ENCODE assay signal across 17 cellular contexts in the genomic region with DNA sequence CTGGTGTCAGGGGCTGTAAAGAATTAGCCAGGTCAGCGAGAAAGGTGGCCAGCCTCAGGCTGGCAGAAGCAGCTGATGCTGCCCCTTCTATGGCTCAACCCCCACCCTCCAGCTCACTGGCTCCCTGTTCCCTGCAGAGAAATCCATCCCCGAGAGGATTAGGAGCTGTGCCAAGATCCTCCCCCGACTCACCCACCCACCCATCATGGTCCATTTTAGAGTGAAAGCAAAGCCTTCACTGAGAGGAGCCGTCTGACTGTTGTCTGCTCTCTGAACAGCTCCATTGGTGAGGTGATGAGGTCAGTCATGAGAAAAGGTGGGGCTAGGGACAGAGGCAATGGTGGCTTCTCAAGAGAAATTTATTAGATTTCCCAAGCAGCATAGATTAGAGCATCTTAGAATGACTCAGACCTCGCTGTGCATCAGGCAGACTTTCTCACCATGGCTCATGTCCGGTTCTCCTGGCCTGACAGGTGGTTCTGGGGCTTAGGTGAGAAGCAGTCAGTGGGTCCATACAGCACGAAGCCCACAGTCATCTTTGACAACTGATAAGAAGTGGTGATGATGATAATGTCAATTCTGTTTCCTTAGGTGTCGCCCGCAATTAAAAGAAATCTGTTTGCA. TPM values are rescaled to one million over a fixed set of nuclear protein-coding genes. Genes with fewer than 3 reads are reported as not detected.
A peak's percentile ranks its signal among the peaks of the same experiment; 100 is the strongest.
DNase-seq lines count a peak whose midpoint lies in the region; ATAC-seq, FAIRE-seq and TF ChIP-seq lines count a peak whose summit lies in the region.
"Had no signal": no experiment of that assay in that cellular context is flagged by ENCODE, and none has a peak within 500 bp of the region (broad histone marks: within the 10 kb centered on the region; RNA-seq: fewer than 3 reads in every experiment).

No MANE protein-coding gene starts in this region.

- H3K4me3 Mint-ChIP-seq in natural killer cell = peak overlapping the region; percentile 42
- H3K4me3 Mint-ChIP-seq in activated naive CD8-positive, alpha-beta T cell treated with anti-CD3 and anti-CD28 coated beads, Interleukin-2, amount 50 U/mL, for 24 hours = no peak overlapping the region
- H3K4me3 Mint-ChIP-seq: CD4-positive, CD25-positive, alpha-beta regulatory T cell; dendritic cell treated with granulocyte-macrophage colony-stimulating factor and Interleukin-4, amounts not matched to agents 40 ng/mL and 50 ng/mL, for 4 days; naive B cell; stimulated activated effector memory CD8-positive, alpha-beta T cell treated with anti-CD3 and anti-CD28 coated beads, Interleukin-12 subunit alpha, Interleukin-12 subunit beta, amount 100 ng/mL, for 72 hours had no signal

- CTCF ChIA-PET in HepG2 (lab: Yijun Ruan, JAX; ENCODE audit: low intra/inter-chr PET ratio, low total read pairs) = no interaction called here

- no peaks in the 10 kb centered on the region for H3K4me1 ChIP-seq in RWPE2 (ENCODE audit: insufficient read depth, poor library complexity, severe bottlenecking)
- peaks cover 52% of the 10 kb centered on the region for H3K4me1 ChIP-seq in HepG2 (ENCODE audit: insufficient read depth, low read length)

- in situ Hi-C loops in HepG2 (cut with HindIII; ENCODE audit: extremely low pct_ligation_motif_present, low pct_unique_long_range_greater_than_20kb) = no loop called here

- H3K4me3 ChIP-seq in RWPE2 (ENCODE audit: severe bottlenecking) (no peak overlapping the region), HepG2 (replicated peaks in 1 of 3; ENCODE audit: insufficient read depth in 1 of 3, low read depth in 2 of 3, low read length in 3 of 3) (no peak overlapping the region)

- H4K20me1 ChIP-seq in HepG2 (ENCODE audit: insufficient read depth, low read length) = no peaks in the 10 kb centered on the region

- TF ChIP-seq CTCF in RWPE2 (IDR thresholded peaks at IDR 0.05; ENCODE audit: poor library complexity, severe bottlenecking) = no peak
- TF ChIP-seq CTCF in natural killer cell (IDR thresholded peaks at IDR 0.05) = no peak
- TF ChIP-seq CTCF in HepG2 (CRISPR knock-in tag; IDR thresholded peaks at IDR 0.05) = no peak

- H3K4me2 ChIP-seq in HepG2 (ENCODE audit: low read depth, low read length) = no peak overlapping the region

- no peak for TF ChIP-seq POLR2A in HepG2 (IDR thresholded peaks at IDR 0.05; ENCODE audit: insufficient read depth in 1 of 2, low read depth in 2 of 2, low read length in 2 of 2)

- BruUV-seq in HepG2 (replicated peaks; lab: Mats Ljungman, UMichigan) = no TSS peak

- DNase-seq in EH (ENCODE audit: low read depth) (peak; percentile 22), NCI-H1105 treated with DMSO at 0.1 percent for 48 hours (lab: John Stamatoyannopoulos, UW) (peak; percentile 92), RWPE2 (ENCODE audit: low spot score) (no peak), natural killer cell (peak; percentile 23), activated gamma-delta T cell (lab: John Stamatoyannopoulos, UW) (no peak), HepG2 (ENCODE audit: low spot score) (no peak)
- no peak for DNase-seq in activated naive CD8-positive, alpha-beta T cell treated with anti-CD3 and anti-CD28 coated beads, Interleukin-2, amount 50 U/mL, for 24 hours
- DNase-seq: amniotic stem cell; CD4-positive, CD25-positive, alpha-beta regulatory T cell; naive B cell; stimulated activated CD4-positive, alpha-beta T cell treated with anti-CD3 and anti-CD28 coated beads, Interleukin-4, amount 100 ng/mL, for 4 hours; trophoblast cell had no signal

- no peak for TF ChIP-seq EP300 in HepG2 (IDR thresholded peaks at IDR 0.05; ENCODE audit: low read depth in 2 of 2, low read length in 2 of 2)
- TF ChIP-seq EP300 in HepG2 (CRISPR knock-in tag; IDR thresholded peaks at IDR 0.05; ENCODE audit: borderline replicate concordance) = no peak

- WGBS in HepG2 (ENCODE audit: low lambda C conversion rate) = 89% methylated on average over 9 of the region's 9 CpGs

- H3K27ac ChIP-seq in RWPE2 (ENCODE audit: poor library complexity, severe bottlenecking) = no peak overlapping the region
- no peak overlapping the region for H3K27ac ChIP-seq in HepG2 (ENCODE audit: extremely low read length, insufficient read depth, low read length)

- FAIRE-seq in HepG2 (lab: Jason Lieb, UNC) = no peak
- FAIRE-seq: GM18507 had no signal

- H3K9me3 ChIP-seq in RWPE2 (ENCODE audit: severe bottlenecking) (no peaks in the 10 kb centered on the region), HepG2 (ENCODE audit: low read length) (no peaks in the 10 kb centered on the region)

- ATAC-seq in RWPE2 (ENCODE audit: low read depth) (peak; percentile 69), natural killer cell (peak; percentile 59 to 93 (median 89)), HepG2 (no peak)
- no peak for ATAC-seq in activated naive CD8-positive, alpha-beta T cell treated with anti-CD3 and anti-CD28 coated beads, Interleukin-2, amount 50 U/mL, for 24 hours
- ATAC-seq: stimulated activated effector memory CD8-positive, alpha-beta T cell treated with anti-CD3 and anti-CD28 coated beads, Interleukin-12 subunit alpha, Interleukin-12 subunit beta, amount 100 ng/mL, for 72 hours had no signal

- no peak for TF ChIP-seq RAD21 in HepG2 (CRISPR knock-in tag; IDR thresholded peaks at IDR 0.05)

- no peaks in the 10 kb centered on the region for H3K27me3 ChIP-seq in RWPE2 (ENCODE audit: insufficient read depth, poor library complexity, severe bottlenecking)
- H3K27me3 ChIP-seq in HepG2 (ENCODE audit: control insufficient read depth in 1 of 2, insufficient read depth in 2 of 2, low read length in 2 of 2) = no peaks in the 10 kb centered on the region

- no peaks in the 10 kb centered on the region for H3K36me3 Mint-ChIP-seq in natural killer cell
- no peaks in the 10 kb centered on the region for H3K36me3 Mint-ChIP-seq in activated naive CD8-positive, alpha-beta T cell treated with anti-CD3 and anti-CD28 coated beads, Interleukin-2, amount 50 U/mL, for 24 hours (ENCODE audit: low read depth)
- H3K36me3 Mint-ChIP-seq: stimulated activated effector memory CD8-positive, alpha-beta T cell treated with anti-CD3 and anti-CD28 coated beads, Interleukin-12 subunit alpha, Interleukin-12 subunit beta, amount 100 ng/mL, for 72 hours had no signal

- no peaks in the 10 kb centered on the region for H3K79me2 ChIP-seq in HepG2 (ENCODE audit: insufficient read depth, low read length)

- POLR2A ChIA-PET in HepG2 (lab: Yijun Ruan, JAX) = no interaction called here

- no peak overlapping the region for H3K27ac Mint-ChIP-seq in natural killer cell
- H3K27ac Mint-ChIP-seq in activated naive CD8-positive, alpha-beta T cell treated with anti-CD3 and anti-CD28 coated beads, Interleukin-2, amount 50 U/mL, for 24 hours = no peak overlapping the region
- H3K27ac Mint-ChIP-seq: CD4-positive, CD25-positive, alpha-beta regulatory T cell; dendritic cell treated with granulocyte-macrophage colony-stimulating factor and Interleukin-4, amounts not matched to agents 40 ng/mL and 50 ng/mL, for 4 days; stimulated activated effector memory CD8-positive, alpha-beta T cell treated with anti-CD3 and anti-CD28 coated beads, Interleukin-12 subunit alpha, Interleukin-12 subunit beta, amount 100 ng/mL, for 72 hours had no signal

- intact Hi-C loops in natural killer cell (cut with micrococcal nuclease) (no loop called here), HepG2 (cut with micrococcal nuclease; ENCODE audit: unreplicated experiment) (no loop called here)

- H2AFZ ChIP-seq in HepG2 (ENCODE audit: low read length) = no peak overlapping the region

- peaks cover 10 to 11% of the 10 kb centered on the region in 2 donors for H3K4me1 Mint-ChIP-seq in natural killer cell
- H3K4me1 Mint-ChIP-seq in activated naive CD8-positive, alpha-beta T cell treated with anti-CD3 and anti-CD28 coated beads, Interleukin-2, amount 50 U/mL, for 24 hours = no peaks in the 10 kb centered on the region
- H3K4me1 Mint-ChIP-seq: CD4-positive, CD25-positive, alpha-beta regulatory T cell; naive B cell had no signal

- H3K36me3 ChIP-seq in RWPE2 (ENCODE audit: low read depth) (no peaks in the 10 kb centered on the region), HepG2 (replicated peaks in 1 of 2; ENCODE audit: control insufficient read depth in 1 of 2, insufficient read depth in 2 of 2, low read length in 2 of 2) (peaks cover 8 to 9% of the 10 kb centered on the region in 2 experiments; a peak in 3 of 5 replicates)

- no peaks in the 10 kb centered on the region for H3K9me3 Mint-ChIP-seq in natural killer cell
- no peaks in the 10 kb centered on the region for H3K9me3 Mint-ChIP-seq in activated naive CD8-positive, alpha-beta T cell treated with anti-CD3 and anti-CD28 coated beads, Interleukin-2, amount 50 U/mL, for 24 hours
- H3K9me3 Mint-ChIP-seq: CD4-positive, CD25-positive, alpha-beta regulatory T cell; dendritic cell treated with granulocyte-macrophage colony-stimulating factor and Interleukin-4, amounts not matched to agents 40 ng/mL and 50 ng/mL, for 4 days; naive B cell; stimulated activated effector memory CD8-positive, alpha-beta T cell treated with anti-CD3 and anti-CD28 coated beads, Interleukin-12 subunit alpha, Interleukin-12 subunit beta, amount 100 ng/mL, for 72 hours had no signal

- no peak overlapping the region for H3K9ac ChIP-seq in HepG2 (ENCODE audit: insufficient read depth, low read depth, low read length)

- peaks cover 0 to 4% of the 10 kb centered on the region in 2 donors for H3K27me3 Mint-ChIP-seq in natural killer cell (ENCODE audit: low read depth in 2 of 2)
- H3K27me3 Mint-ChIP-seq in activated naive CD8-positive, alpha-beta T cell treated with anti-CD3 and anti-CD28 coated beads, Interleukin-2, amount 50 U/mL, for 24 hours = no peaks in the 10 kb centered on the region
- H3K27me3 Mint-ChIP-seq: CD4-positive, CD25-positive, alpha-beta regulatory T cell; dendritic cell treated with granulocyte-macrophage colony-stimulating factor and Interleukin-4, amounts not matched to agents 40 ng/mL and 50 ng/mL, for 4 days; naive B cell had no signal

RNA-seq across cellular contexts. Expression of gene RHO, which starts 24.9 kb away (rescaled TPM):
- total RNA-seq in natural killer cell = not detected
- total RNA-seq in HepG2 (2016; rRNA removed; fragmentation: Illumina TruSeq; extraction: Trizol) = not detected in 2 replicates
- not detected in 2 replicates for total RNA-seq in HepG2 (2016; cell fraction: cytosol; rRNA removed; fragmentation: Illumina TruSeq; extraction: Trizol; ENCODE audit: low read depth)
- not detected in 2 replicates for total RNA-seq in HepG2 (2016; cell fraction: insoluble cytoplasmic fraction; rRNA removed; fragmentation: Illumina TruSeq; extraction: Trizol)
- not detected in 2 replicates for total RNA-seq in HepG2 (2016; cell fraction: membrane; rRNA removed; fragmentation: Illumina TruSeq; extraction: Trizol)
- not detected in 2 replicates for total RNA-seq in HepG2 (2016; cell fraction: nucleus; rRNA removed; fragmentation: Illumina TruSeq; extraction: Trizol)
- not detected in 2 replicates for polyA plus RNA-seq in HepG2 (2011; rRNA removed)
- not detected in 2 replicates for polyA plus RNA-seq in HepG2 (2011; cell fraction: cytosol; rRNA removed)
- 0.05 TPM in 1 of 2 replicates, not detected in the other for polyA plus RNA-seq in HepG2 (2011; cell fraction: nucleus; rRNA removed)
- not detected in 2 replicates for polyA plus RNA-seq in HepG2 (2012)
- polyA plus RNA-seq in HepG2 (2016; cell fraction: cytosol; fragmentation: Illumina TruSeq; extraction: Trizol; ENCODE audit: low read depth) = not detected in 2 replicates
- polyA plus RNA-seq in HepG2 (2016; cell fraction: insoluble cytoplasmic fraction; fragmentation: Illumina TruSeq; extraction: Trizol; ENCODE audit: low read depth) = not detected in 2 replicates
- not detected in 2 replicates for polyA plus RNA-seq in HepG2 (2016; cell fraction: membrane; fragmentation: Illumina TruSeq; extraction: Trizol; ENCODE audit: low read depth)
- polyA plus RNA-seq in HepG2 (2016; cell fraction: nucleus; fragmentation: Illumina TruSeq; extraction: Trizol; ENCODE audit: insufficient read depth, low read depth) = not detected in 2 replicates
- polyA minus RNA-seq in HepG2 (2011; rRNA and poly(A)+ RNA removed; ENCODE audit: low replicate concordance) = not detected in 2 replicates
- polyA minus RNA-seq in HepG2 (2011; cell fraction: cytosol; rRNA and poly(A)+ RNA removed) = not detected in 2 replicates
- not detected in 2 replicates for polyA minus RNA-seq in HepG2 (2011; cell fraction: nucleus; rRNA and poly(A)+ RNA removed)
- total RNA-seq: CD4-positive, CD25-positive, alpha-beta regulatory T cell; liver; renal cortical epithelial cell had no signal
- polyA plus RNA-seq: CD4-positive, CD25-positive, alpha-beta regulatory T cell; liver had no signal

RNA-seq across cellular contexts. Expression of gene H1-8, which starts 39.5 kb away (rescaled TPM):
- total RNA-seq in natural killer cell (not detected), HepG2 (2016; rRNA removed; fragmentation: Illumina TruSeq; extraction: Trizol) (not detected in 2 replicates)
- not detected in 2 replicates for total RNA-seq in HepG2 (2016; cell fraction: cytosol; rRNA removed; fragmentation: Illumina TruSeq; extraction: Trizol; ENCODE audit: low read depth)
- total RNA-seq in HepG2 (2016; cell fraction: insoluble cytoplasmic fraction; rRNA removed; fragmentation: Illumina TruSeq; extraction: Trizol) = not detected in 2 replicates
- total RNA-seq in HepG2 (2016; cell fraction: membrane; rRNA removed; fragmentation: Illumina TruSeq; extraction: Trizol) = not detected in 2 replicates
- total RNA-seq in HepG2 (2016; cell fraction: nucleus; rRNA removed; fragmentation: Illumina TruSeq; extraction: Trizol) = not detected in 2 replicates
- polyA plus RNA-seq in HepG2 (2011; rRNA removed) = 0.08 TPM in 1 of 2 replicates, not detected in the other
- 0.09 and 0.12 TPM in 2 replicates for polyA plus RNA-seq in HepG2 (2011; cell fraction: cytosol; rRNA removed)
- polyA plus RNA-seq in HepG2 (2011; cell fraction: nucleus; rRNA removed) = not detected in 2 replicates
- not detected in 2 replicates for polyA plus RNA-seq in HepG2 (2012)
- polyA plus RNA-seq in HepG2 (2016; cell fraction: cytosol; fragmentation: Illumina TruSeq; extraction: Trizol; ENCODE audit: low read depth) = not detected in 2 replicates
- polyA plus RNA-seq in HepG2 (2016; cell fraction: insoluble cytoplasmic fraction; fragmentation: Illumina TruSeq; extraction: Trizol; ENCODE audit: low read depth) = not detected in 2 replicates
- polyA plus RNA-seq in HepG2 (2016; cell fraction: membrane; fragmentation: Illumina TruSeq; extraction: Trizol; ENCODE audit: low read depth) = not detected in 2 replicates
- polyA plus RNA-seq in HepG2 (2016; cell fraction: nucleus; fragmentation: Illumina TruSeq; extraction: Trizol; ENCODE audit: insufficient read depth, low read depth) = not detected in 2 replicates
- not detected in 2 replicates for polyA minus RNA-seq in HepG2 (2011; rRNA and poly(A)+ RNA removed; ENCODE audit: low replicate concordance)
- not detected in 2 replicates for polyA minus RNA-seq in HepG2 (2011; cell fraction: cytosol; rRNA and poly(A)+ RNA removed)
- polyA minus RNA-seq in HepG2 (2011; cell fraction: nucleus; rRNA and poly(A)+ RNA removed) = not detected in 2 replicates
- total RNA-seq: CD4-positive, CD25-positive, alpha-beta regulatory T cell; liver; renal cortical epithelial cell had no signal
- polyA plus RNA-seq: CD4-positive, CD25-positive, alpha-beta regulatory T cell; liver had no signal

Comparison
In these comparisons a context has a peak if more than half of its experiments do, and no peak if none do; other contexts are left out.
1. DNase-seq: peak in EH (single experiment), NCI-H1105 treated with DMSO at 0.1 percent for 48 hours (single experiment) and natural killer cell (single experiment); none in RWPE2 (single experiment), activated gamma-delta T cell (single experiment), HepG2 (single experiment) and activated naive CD8-positive, alpha-beta T cell treated with anti-CD3 and anti-CD28 coated beads, Interleukin-2, amount 50 U/mL, for 24 hours (single experiment).
2. ATAC-seq: peak in RWPE2 (single experiment) and natural killer cell (3 of 3); none in HepG2 (single experiment) and activated naive CD8-positive, alpha-beta T cell treated with anti-CD3 and anti-CD28 coated beads, Interleukin-2, amount 50 U/mL, for 24 hours (single experiment).